In the genomic region with DNA sequence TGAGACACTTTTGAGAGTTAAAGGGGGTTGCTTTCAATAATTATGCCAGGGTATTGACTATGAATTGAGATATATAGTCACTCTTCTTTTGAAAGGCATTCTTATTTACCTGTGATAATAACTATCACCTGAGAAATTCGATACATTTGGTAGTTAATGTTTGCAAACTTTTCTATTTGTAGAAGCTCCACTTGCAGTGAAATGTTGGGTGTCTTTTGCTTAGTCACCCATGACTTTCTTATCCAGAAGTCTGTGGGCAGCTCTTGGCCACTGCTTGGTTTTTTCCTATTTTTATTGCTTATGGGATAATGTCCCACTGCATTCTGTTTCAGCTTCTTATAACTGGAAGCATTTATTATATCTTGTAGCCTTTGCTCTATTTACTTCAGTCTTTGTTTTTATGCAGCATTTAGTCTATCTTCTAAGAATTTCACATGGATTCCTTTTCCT, we compare ENCODE assay signal across 14 cellular contexts. TPM values are rescaled to one million over a fixed set of nuclear protein-coding genes. Genes with fewer than 3 reads are reported as not detected.
A peak's percentile ranks its signal among the peaks of the same experiment; 100 is the strongest.
DNase-seq lines count a peak whose midpoint lies in the region; ATAC-seq, FAIRE-seq and TF ChIP-seq lines count a peak whose summit lies in the region.
"Had no signal": no experiment of that assay in that cellular context is flagged by ENCODE, and none has a peak within 500 bp of the region (broad histone marks: within the 10 kb centered on the region; RNA-seq: fewer than 3 reads in every experiment).

No MANE protein-coding gene starts in this region.

- H2AFZ ChIP-seq in K562 (ENCODE audit: low read depth, low read length), result no peak overlapping the region

- H3K27me3 Mint-ChIP-seq in nephron (ENCODE audit: low read depth), result no peaks in the 10 kb centered on the region
- H3K27me3 Mint-ChIP-seq: naive B cell had no signal

- TF ChIP-seq POLR2A in K562 (conservative IDR thresholded peaks at IDR 0.05) (no peak), suprapubic skin (IDR thresholded peaks at IDR 0.05) (no peak)

- BruUV-seq in K562 (replicated peaks; lab: Mats Ljungman, UMichigan), result no TSS peak

- DNase-seq in AG20443 (ENCODE audit: low spot score) (peak; percentile 21), HT-29 (ENCODE audit: low spot score) (peak; percentile 18), K562 (ENCODE audit: extremely low read depth in 1 of 4, low spot score in 3 of 4) (peak in 2 of 4 experiments; percentile 40 to 55), 8988T (no peak), suprapubic skin (ENCODE audit: low spot score in 2 of 2) (no peak), COLO668 (lab: John Stamatoyannopoulos, UW; ENCODE audit: unreplicated experiment) (no peak)
- DNase-seq: esophagus squamous epithelium; naive B cell; NCI-H1092; SJCRH30; stimulated activated CD8-positive, alpha-beta memory T cell treated with anti-CD3 and anti-CD28 coated beads, Interleukin-4, amount 100 ng/mL, for 48 hours had no signal

- H3K36me3 ChIP-seq in K562 (ENCODE audit: control insufficient read depth, insufficient read depth, low read length), result peaks cover 12% of the 10 kb centered on the region; the same call in 1 of the 3 replicates
- no peaks in the 10 kb centered on the region for H3K36me3 ChIP-seq in suprapubic skin
- H3K36me3 ChIP-seq: esophagus squamous epithelium had no signal

- H3K27ac Mint-ChIP-seq in nephron, result peak overlapping the region in 2 of 3 experiments; percentile 22 to 53

- H3K4me3 Mint-ChIP-seq in nephron, result peak overlapping the region; percentile 9 to 66 (median 32)

- H3K9me3 Mint-ChIP-seq in nephron, result no peaks in the 10 kb centered on the region
- H3K9me3 Mint-ChIP-seq: naive B cell had no signal

- CTCF ChIA-PET in K562 (lab: Yijun Ruan, JAX; ENCODE audit: low intra/inter-chr PET ratio), result no interaction called here

- H3K79me2 ChIP-seq in K562 (ENCODE audit: control insufficient read depth, insufficient read depth, low read length), result peaks cover 86% of the 10 kb centered on the region

- no peak for TF ChIP-seq RAD21 in K562 (CRISPR knock-in tag; conservative IDR thresholded peaks at IDR 0.05 in 1 of 2, IDR thresholded peaks at IDR 0.05 in 1 of 2)

- TF ChIP-seq CTCF in K562 (IDR thresholded peaks at IDR 0.05 in 2 of 3, conservative IDR thresholded peaks at IDR 0.05 in 1 of 3; ENCODE audit: insufficient read depth in 2 of 3, low read depth in 1 of 3, low read length in 3 of 3) (no peak), nephron (IDR thresholded peaks at IDR 0.05; ENCODE audit: unreplicated experiment in 3 of 3) (no peak), suprapubic skin (IDR thresholded peaks at IDR 0.05) (no peak)

- H4K20me1 ChIP-seq in K562 (replicated peaks; ENCODE audit: control insufficient read depth, insufficient read depth, low read length), result no peaks in the 10 kb centered on the region

- no peaks in the 10 kb centered on the region for H3K9me1 ChIP-seq in K562 (ENCODE audit: control insufficient read depth, insufficient read depth, low read length)

- 0% methylated on average over 1 of the region's 1 CpG for WGBS in K562 (ENCODE audit: insufficient coverage, low coverage, missing lambda C conversion rate)
- 75% methylated on average over 1 of the region's 1 CpG for WGBS in suprapubic skin

- peaks cover 39% of the 10 kb centered on the region for H3K4me1 Mint-ChIP-seq in nephron

- ATAC-seq in K562 (no peak), HG03135 (IDR thresholded peaks at IDR 0.05; ENCODE audit: unreplicated experiment) (no peak)
- ATAC-seq: activated CD4-positive, CD25-positive, alpha-beta regulatory T cell treated with anti-CD3 and anti-CD28 coated beads, Interleukin-2, amount 50 U/mL, for 24 hours had no signal

- H3K27ac ChIP-seq in K562 (ENCODE audit: extremely low read depth, low read depth, low read length) (peak overlapping the region; percentile 69), suprapubic skin (no peak overlapping the region)
- H3K27ac ChIP-seq: esophagus squamous epithelium, SJCRH30 had no signal

- in situ Hi-C loops in K562 (cut with MboI), result no loop called here

- peak overlapping the region in 1 of 2 experiments; percentile 47; a peak in 2 of 4 replicates for H3K9ac ChIP-seq in K562 (ENCODE audit: insufficient read depth in 1 of 2, low read depth in 2 of 2, low read length in 2 of 2)

- H3K4me2 ChIP-seq in K562 (ENCODE audit: insufficient read depth, low read length), result peak overlapping the region; percentile 42

- peak; percentile 82 for FAIRE-seq in K562 (lab: Jason Lieb, UNC)

- H3K27me3 ChIP-seq in K562 (ENCODE audit: control insufficient read depth in 2 of 2, insufficient read depth in 2 of 2, low read length in 2 of 2), result no peaks in the 10 kb centered on the region
- no peaks in the 10 kb centered on the region for H3K27me3 ChIP-seq in suprapubic skin
- H3K27me3 ChIP-seq: esophagus squamous epithelium, SJCRH30 had no signal

- no peaks in the 10 kb centered on the region for H3K9me3 ChIP-seq in K562 (replicated peaks; ENCODE audit: control insufficient read depth, insufficient read depth, low read depth, low read length)
- H3K9me3 ChIP-seq in suprapubic skin, result no peaks in the 10 kb centered on the region
- H3K9me3 ChIP-seq: esophagus squamous epithelium, SJCRH30 had no signal

- POLR2A ChIA-PET in K562 (lab: Yijun Ruan, JAX), result interaction anchor here (0.9 to 3.5 kb wide), 4 partner anchors 9 to 164 kb away, joined by 3 to 22 read pairs (median 4); no protein-coding TSS in a partner anchor

- H3K4me1 ChIP-seq in K562 (replicated peaks in 1 of 2; ENCODE audit: control insufficient read depth in 2 of 2, insufficient read depth in 2 of 2, low read length in 2 of 2), result peaks cover 12 to 39% of the 10 kb centered on the region in 2 experiments; a peak in 4 of 5 replicates
- H3K4me1 ChIP-seq in suprapubic skin, result peaks cover 21% of the 10 kb centered on the region
- H3K4me1 ChIP-seq: SJCRH30 had no signal

- peaks cover 7% of the 10 kb centered on the region for H3K36me3 Mint-ChIP-seq in nephron (ENCODE audit: low read depth)

- H3K4me3 ChIP-seq in K562 (peak overlapping the region; percentile 3; the same call in 1 of the 2 replicates), suprapubic skin (no peak overlapping the region)
- H3K4me3 ChIP-seq: esophagus squamous epithelium, SJCRH30 had no signal

- intact Hi-C loops in K562 (cut with micrococcal nuclease), result no loop called here

- TF ChIP-seq EP300 in K562 (IDR thresholded peaks at IDR 0.05; ENCODE audit: low read length), result no peak
- no peak for TF ChIP-seq EP300 in suprapubic skin (IDR thresholded peaks at IDR 0.05)

TF ChIP-seq in K562, 482 proteins besides CTCF, POLR2A, EP300 and RAD21 (continues in another document):
- peak; percentile 36 for TF ChIP-seq ARID1B (IDR thresholded peaks at IDR 0.05)
- TF ChIP-seq RBM15 (IDR thresholded peaks at IDR 0.05; ENCODE audit: insufficient read depth, low read length), result no peak
- no peak for TF ChIP-seq KLF16 (IDR thresholded peaks at IDR 0.05)
- TF ChIP-seq JUND (IDR thresholded peaks at IDR 0.05; ENCODE audit: borderline replicate concordance, low read depth, low read length), result peak; percentile 42; the same call in 1 of the 2 replicates
- TF ChIP-seq JUND (tag; IDR thresholded peaks at IDR 0.05; ENCODE audit: borderline replicate concordance, low read depth, low read length), result 0 out of 3 replicates have a peak, but pooled peaks have one; percentile 28
- peak; percentile 54 for TF ChIP-seq DPF2 (IDR thresholded peaks at IDR 0.05)
- TF ChIP-seq, protein P1, sequence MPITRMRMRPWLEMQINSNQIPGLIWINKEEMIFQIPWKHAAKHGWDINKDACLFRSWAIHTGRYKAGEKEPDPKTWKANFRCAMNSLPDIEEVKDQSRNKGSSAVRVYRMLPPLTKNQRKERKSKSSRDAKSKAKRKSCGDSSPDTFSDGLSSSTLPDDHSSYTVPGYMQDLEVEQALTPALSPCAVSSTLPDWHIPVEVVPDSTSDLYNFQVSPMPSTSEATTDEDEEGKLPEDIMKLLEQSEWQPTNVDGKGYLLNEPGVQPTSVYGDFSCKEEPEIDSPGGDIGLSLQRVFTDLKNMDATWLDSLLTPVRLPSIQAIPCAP (CRISPR knock-in tag; IDR thresholded peaks at IDR 0.05; ENCODE audit: borderline replicate concordance), result no peak
- TF ChIP-seq CXXC5 (CRISPR knock-in tag; IDR thresholded peaks at IDR 0.05), result no peak
- no peak for TF ChIP-seq SPI1 (IDR thresholded peaks at IDR 0.05; ENCODE audit: borderline replicate concordance, low read depth, low read length)
- peak; percentile 91 for TF ChIP-seq MAFG (tag; conservative IDR thresholded peaks at IDR 0.05)
- TF ChIP-seq NBN (IDR thresholded peaks at IDR 0.05; ENCODE audit: low read depth), result peak; percentile 57; the same call in 1 of the 2 replicates
- TF ChIP-seq ZFP1 (CRISPR knock-in tag; IDR thresholded peaks at IDR 0.05), result no peak
- no peak for TF ChIP-seq SUPT5H (IDR thresholded peaks at IDR 0.05)
- no peak for TF ChIP-seq ZNF274 (IDR thresholded peaks at IDR 0.05; ENCODE audit: borderline replicate concordance, low read depth, low read length)
- peak; percentile 38; the same call in 1 of the 2 replicates for TF ChIP-seq SMARCC2 (IDR thresholded peaks at IDR 0.05; ENCODE audit: low read depth)

RNA-seq across cellular contexts. Expression of a gene that starts 3.9 kb away (rescaled TPM):
- 9.2 and 11.2 TPM in 2 replicates for total RNA-seq in HT-29 (2014; rRNA removed; shearing (Covaris generic))
- total RNA-seq in K562 (2011; cell fraction: chromatin; rRNA removed; ENCODE audit: low replicate concordance), result 5.9 and 8.4 TPM in 2 replicates
- total RNA-seq in K562 (2011; cell fraction: nucleolus; rRNA removed), result 2.3 and 3.8 TPM in 2 replicates
- 7.5 and 10.8 TPM in 2 replicates for total RNA-seq in K562 (2011; cell fraction: nucleoplasm; rRNA removed)
- total RNA-seq in K562 (2014; rRNA removed) (6.2 and 8.6 TPM in 2 replicates), K562 (2014; rRNA removed; fragmentation: Illumina TruSeq; extraction: Trizol) (10.3 and 10.6 TPM in 2 replicates), K562 (2015; rRNA removed; fragmentation: Illumina TruSeq; extraction: Trizol) (9.4 and 10.6 TPM in 2 replicates), K562 (2021) (9.4 and 10.5 TPM in 2 replicates), suprapubic skin (1 to 10 TPM; 5.3 to 6.2 (median 5.4) TPM)
- polyA plus RNA-seq in K562 (2011; rRNA removed) (9.5 and 9.9 TPM in 2 replicates), K562 (2014; fragmentation: Illumina TruSeq; extraction: Trizol) (10.4 and 11.6 TPM in 2 replicates), K562 (2014; fragmentation: Nextera tagmentation; extraction: Ambion mirVana) (1 to 10 TPM; 1.4 to 2.7 TPM), K562 (2014; rRNA removed) (8.1 and 9.3 TPM in 2 replicates)
- polyA plus RNA-seq in K562 (2011; cell fraction: cytosol; rRNA removed), result 5.0 and 5.9 TPM in 2 replicates
- polyA plus RNA-seq in K562 (2011; cell fraction: nucleus; rRNA removed), result 7.1 and 7.6 TPM in 2 replicates
- polyA plus RNA-seq in K562 (2012), result 7.0 TPM in 2 replicates
- 12.7 and 12.8 TPM in 2 replicates for polyA minus RNA-seq in K562 (2011; rRNA and poly(A)+ RNA removed)
- polyA minus RNA-seq in K562 (2011; cell fraction: cytosol; rRNA and poly(A)+ RNA removed), result 4.8 and 6.3 TPM in 2 replicates
- polyA minus RNA-seq in K562 (2011; cell fraction: nucleus; rRNA and poly(A)+ RNA removed), result 4.8 and 8.6 TPM in 2 replicates

Comparison
In these comparisons a context has a peak if more than half of its experiments do, and no peak if none do; other contexts are left out.
1. DNase-seq: peak in AG20443 (single experiment) and HT-29 (single experiment); none in 8988T (single experiment), suprapubic skin (0 of 2) and COLO668 (single experiment).